In the genomic region with DNA sequence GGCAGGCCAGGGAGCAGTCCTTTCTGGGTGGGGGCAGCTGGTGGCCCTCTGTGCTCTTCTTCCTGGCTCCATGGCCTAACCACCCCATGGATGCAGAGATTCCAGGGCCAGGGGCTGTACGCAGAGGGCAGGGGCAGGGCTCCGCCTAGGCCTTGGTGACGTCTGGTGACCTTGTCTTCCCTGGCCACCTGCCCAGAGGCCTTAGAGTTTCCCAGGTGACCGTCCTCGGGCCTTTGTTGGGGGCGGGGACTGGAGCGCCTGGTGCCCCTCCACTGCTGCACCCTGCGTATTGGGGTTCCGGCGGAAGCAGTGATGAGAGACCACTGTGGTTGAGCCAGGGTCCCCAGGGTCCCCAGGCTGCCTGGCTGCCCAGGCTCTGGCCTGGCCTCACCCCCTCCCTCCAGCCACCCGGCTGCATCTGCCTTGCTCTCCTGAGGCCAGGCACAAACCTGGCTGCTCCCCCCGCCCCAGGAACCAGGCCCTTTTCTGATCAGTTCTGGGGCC, we compare ENCODE assay signal across 11 cellular contexts. TPM values are rescaled to one million over a fixed set of nuclear protein-coding genes. Genes with fewer than 3 reads are reported as not detected.
DNase-seq lines count a peak whose midpoint lies in the region; ATAC-seq and TF ChIP-seq lines count a peak whose summit lies in the region.
"Had no signal": no experiment of that assay in that cellular context is flagged by ENCODE, and none has a peak within 500 bp of the region (broad histone marks: within the 10 kb centered on the region; RNA-seq: fewer than 3 reads in every experiment).

No MANE protein-coding gene starts in this region.

- peaks cover 85% of the 10 kb centered on the region for H3K79me1 ChIP-seq in trophoblast cell (ENCODE audit: low read length)

- H3K4me3 Mint-ChIP-seq in activated B cell treated with CpG ODN at 0.5 μM for 24 hours: peak overlapping the region; percentile 19
- H3K4me3 Mint-ChIP-seq: activated CD4-positive, alpha-beta memory T cell treated with anti-CD3 and anti-CD28 coated beads for 36 hours; central memory CD8-positive, alpha-beta T cell had no signal

- peak overlapping the region; percentile 84 for H2BK120ac ChIP-seq in trophoblast cell (ENCODE audit: insufficient read depth, low read length, poor library complexity)

- ATAC-seq in activated B cell treated with CpG ODN at 0.5 μM for 24 hours (ENCODE audit: low read depth): peak; percentile 43
- ATAC-seq in GM18520 (IDR thresholded peaks at IDR 0.05; ENCODE audit: unreplicated experiment): no peak
- no peak for ATAC-seq in omental fat pad (ENCODE audit: low FRiP score)
- ATAC-seq in GM18867 (IDR thresholded peaks at IDR 0.05; ENCODE audit: unreplicated experiment): no peak

- H3K23ac ChIP-seq in trophoblast cell (ENCODE audit: low read length): no peak overlapping the region

- no peaks in the 10 kb centered on the region for H3K27me3 ChIP-seq in right atrium auricular region
- no peaks in the 10 kb centered on the region for H3K27me3 ChIP-seq in trophoblast cell (ENCODE audit: insufficient read depth, low read length)

- H3K9me3 ChIP-seq in right atrium auricular region (no peaks in the 10 kb centered on the region), trophoblast cell (ENCODE audit: insufficient read depth, low read depth, low read length) (no peaks in the 10 kb centered on the region)

- H3K9ac ChIP-seq in trophoblast cell (ENCODE audit: low read length): peak overlapping the region; percentile 6

- no peaks in the 10 kb centered on the region for H3K27me3 Mint-ChIP-seq in activated B cell treated with CpG ODN at 0.5 μM for 24 hours
- H3K27me3 Mint-ChIP-seq: activated CD4-positive, alpha-beta memory T cell treated with anti-CD3 and anti-CD28 coated beads for 36 hours; central memory CD8-positive, alpha-beta T cell had no signal

- peak overlapping the region; percentile 78 for H2BK12ac ChIP-seq in trophoblast cell (ENCODE audit: low read length)

- peak overlapping the region; percentile 82 for H4K8ac ChIP-seq in trophoblast cell (ENCODE audit: low read depth, low read length)

- WGBS in trophoblast cell (ENCODE audit: extremely low coverage, insufficient coverage, insufficient read length): no CpG with 5 or more reads among the region's 12 CpGs

- intact Hi-C loops in activated B cell treated with CpG ODN at 0.5 μM for 24 hours (cut with micrococcal nuclease): no loop called here

- H3K4me1 ChIP-seq in right atrium auricular region (peaks cover 0 to 41% of the 10 kb centered on the region in 2 donors), trophoblast cell (ENCODE audit: control insufficient read depth in 1 of 2, insufficient read depth in 2 of 2, low read length in 2 of 2) (peaks cover 88 to 90% of the 10 kb centered on the region in 2 experiments)

- H3K4ac ChIP-seq in trophoblast cell (ENCODE audit: low read depth, low read length): peak overlapping the region; percentile 73

- peak overlapping the region; percentile 37 for H4K12ac ChIP-seq in trophoblast cell (ENCODE audit: low read depth, low read length)

- CTCF ChIA-PET in activated B cell treated with CpG ODN at 0.5 μM for 24 hours (lab: Charles Lee): interaction anchor here (1.4 kb wide), 1 partner anchor 14 kb away, joined by 3 read pairs; no protein-coding TSS in a partner anchor

- peak overlapping the region; percentile 85 for H3K18ac ChIP-seq in trophoblast cell (ENCODE audit: low read length)

- peaks cover 31% of the 10 kb centered on the region for H3K36me3 Mint-ChIP-seq in activated B cell treated with CpG ODN at 0.5 μM for 24 hours (ENCODE audit: low read depth)
- H3K36me3 Mint-ChIP-seq: activated CD4-positive, alpha-beta memory T cell treated with anti-CD3 and anti-CD28 coated beads for 36 hours had no signal

- peak overlapping the region; percentile 3 for H2AFZ ChIP-seq in trophoblast cell (ENCODE audit: insufficient read depth, low read length, poor library complexity)

- POLR2A ChIA-PET in activated B cell treated with CpG ODN at 0.5 μM for 24 hours (lab: Charles Lee): interaction anchor here (0.6 to 0.9 kb wide), 2 partner anchors 14 to 39 kb away, joined by 3 read pairs; no protein-coding TSS in a partner anchor

- H3K4me1 Mint-ChIP-seq in activated B cell treated with CpG ODN at 0.5 μM for 24 hours: peaks cover 32% of the 10 kb centered on the region

- H3K79me2 ChIP-seq in trophoblast cell (ENCODE audit: control insufficient read depth, insufficient read depth, low read length, poor library complexity): peaks cover 73% of the 10 kb centered on the region

- H3K4me3 ChIP-seq in right atrium auricular region: no peak overlapping the region
- H3K4me3 ChIP-seq in trophoblast cell (ENCODE audit: low read depth, low read length): no peak overlapping the region

- H3K27ac ChIP-seq in right atrium auricular region: peak overlapping the region; percentile 63 to 68
- H3K27ac ChIP-seq in trophoblast cell (ENCODE audit: low read depth, low read length): peak overlapping the region; percentile 98

- H3K36me3 ChIP-seq in right atrium auricular region (peaks cover 19% of the 10 kb centered on the region), trophoblast cell (ENCODE audit: control insufficient read depth in 1 of 2, insufficient read depth in 2 of 2, low read length in 2 of 2) (peaks cover 37 to 44% of the 10 kb centered on the region in 2 experiments)

- DNase-seq in COLO668 (lab: John Stamatoyannopoulos, UW; ENCODE audit: unreplicated experiment): peak; percentile 43
- DNase-seq in activated B cell treated with CpG ODN at 0.5 μM for 24 hours: no peak
- no peak for DNase-seq in right atrium auricular region (ENCODE audit: low spot score)
- peak; percentile 45 to 63 for DNase-seq in trophoblast cell
- DNase-seq in RPMI8226: no peak
- DNase-seq in omental fat pad (ENCODE audit: low spot score): no peak
- DNase-seq: activated CD4-positive, alpha-beta memory T cell treated with anti-CD3 and anti-CD28 coated beads for 36 hours; stimulated activated CD4-positive, alpha-beta T cell treated with anti-CD3 and anti-CD28 coated beads, Interleukin-15, amount 100 ng/mL, for 24 hours had no signal

- peak overlapping the region; percentile 57 for H3K4me2 ChIP-seq in trophoblast cell (ENCODE audit: low read length)

- peak overlapping the region; percentile 35 for H3K27ac Mint-ChIP-seq in activated B cell treated with CpG ODN at 0.5 μM for 24 hours
- H3K27ac Mint-ChIP-seq: activated CD4-positive, alpha-beta memory T cell treated with anti-CD3 and anti-CD28 coated beads for 36 hours had no signal

- H3K14ac ChIP-seq in trophoblast cell (ENCODE audit: low read length): peak overlapping the region; percentile 83

- TF ChIP-seq CTCF in activated B cell treated with CpG ODN at 0.5 μM for 24 hours (IDR thresholded peaks at IDR 0.05) (no peak), right atrium auricular region (IDR thresholded peaks at IDR 0.05) (no peak), omental fat pad (IDR thresholded peaks at IDR 0.05) (no peak)

- no peaks in the 10 kb centered on the region for H3K9me3 Mint-ChIP-seq in activated B cell treated with CpG ODN at 0.5 μM for 24 hours
- H3K9me3 Mint-ChIP-seq: activated CD4-positive, alpha-beta memory T cell treated with anti-CD3 and anti-CD28 coated beads for 36 hours; central memory CD8-positive, alpha-beta T cell had no signal

- peak overlapping the region; percentile 100 for H4K91ac ChIP-seq in trophoblast cell (ENCODE audit: low read depth, low read length)

- peak overlapping the region; percentile 35 for H2AK5ac ChIP-seq in trophoblast cell (ENCODE audit: low read length)

- H2BK5ac ChIP-seq in trophoblast cell (ENCODE audit: low read depth, low read length, poor library complexity): peak overlapping the region; percentile 94

RNA-seq across cellular contexts. Expression of a gene that starts 10.3 kb away (rescaled TPM):
- total RNA-seq in activated B cell treated with CpG ODN at 0.5 μM for 24 hours (12.8 and 13.4 TPM in 2 replicates), right atrium auricular region (1 to 10 TPM; 7.7 to 8.1 TPM), omental fat pad (10 to 100 TPM in 3 of 4 donors, 1 to 10 TPM in 1; 6.0 to 24.4 (median 12.2) TPM)
- 57.0 and 60.9 TPM in 2 replicates for polyA plus RNA-seq in trophoblast cell (2013)

Comparison
In these comparisons a context has a peak if more than half of its experiments do, and no peak if none do; other contexts are left out.
1. DNase-seq: peak in COLO668 (single experiment) and trophoblast cell (2 of 2); none in activated B cell treated with CpG ODN at 0.5 μM for 24 hours (single experiment), right atrium auricular region (single experiment), RPMI8226 (single experiment) and omental fat pad (single experiment).